9 cellular contexts compared by ENCODE assay signal in the genomic region with DNA sequence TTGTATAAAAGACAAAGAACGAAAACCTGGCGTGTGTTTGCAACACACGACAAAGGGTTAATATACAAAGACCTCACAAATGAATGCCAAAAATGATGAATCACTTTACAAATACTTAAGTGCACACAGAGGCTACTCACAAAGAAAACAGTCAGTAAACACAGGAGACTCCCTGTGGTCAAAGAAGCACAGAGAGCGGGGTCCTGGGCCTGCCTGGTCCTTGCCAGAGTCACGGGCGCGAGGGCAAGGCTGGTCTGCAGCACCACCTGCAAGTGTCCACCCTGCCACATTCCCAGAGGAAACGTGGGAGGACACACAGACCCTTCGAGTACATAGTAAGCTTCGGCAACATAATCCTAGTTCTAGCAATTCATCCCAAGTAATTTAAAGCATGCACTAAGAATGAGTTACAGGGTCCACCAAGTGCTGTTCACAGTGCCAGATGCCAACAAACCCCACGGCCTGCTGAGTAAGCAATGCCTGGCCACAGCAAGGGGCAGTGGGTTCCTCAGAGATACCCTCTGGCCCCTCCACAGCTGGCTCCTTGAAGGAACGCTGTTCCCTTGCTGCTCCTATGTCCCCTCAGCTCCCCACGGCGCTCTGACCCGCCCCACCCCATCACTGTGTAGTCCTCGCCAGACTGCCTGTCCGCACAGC. TPM values are rescaled to one million over a fixed set of nuclear protein-coding genes. Genes with fewer than 3 reads are reported as not detected.
DNase-seq lines count a peak whose midpoint lies in the region; ATAC-seq and TF ChIP-seq lines count a peak whose summit lies in the region.
"Had no signal": no experiment of that assay in that cellular context is flagged by ENCODE, and none has a peak within 500 bp of the region (broad histone marks: within the 10 kb centered on the region; RNA-seq: fewer than 3 reads in every experiment).

No MANE protein-coding gene starts in this region.

- H3K27ac Mint-ChIP-seq in natural killer cell treated with Interleukin-12 subunit alpha and Interleukin-12 subunit beta and Interleukin-15 and Interleukin-18, amount 100 ng/mL, for 72 hours: no peak overlapping the region
- H3K27ac Mint-ChIP-seq in natural killer cell: no peak overlapping the region

- H3K4me3 ChIP-seq in kidney epithelial cell (ENCODE audit: low read depth, low read length) (no peak overlapping the region), vagina (peak overlapping the region; percentile 21 to 29)

- DNase-seq in natural killer cell treated with Interleukin-12 subunit alpha and Interleukin-12 subunit beta and Interleukin-15 and Interleukin-18, amount 100 ng/mL, for 72 hours (ENCODE audit: low spot score): peak; percentile 39
- DNase-seq in natural killer cell: no peak
- peak; percentile 81 for DNase-seq in amniotic epithelial cell (ENCODE audit: low read depth)
- no peak for DNase-seq in kidney epithelial cell (ENCODE audit: low read depth)
- DNase-seq in vagina (ENCODE audit: extremely low spot score in 2 of 2): no peak
- no peak for DNase-seq in activated T-cell treated with anti-CD3 and anti-CD28 coated beads for 4 hours
- no peak for DNase-seq in T-helper 9 cell
- no peak for DNase-seq in stimulated activated CD4-positive, alpha-beta T cell treated with anti-CD3 and anti-CD28 coated beads, Interleukin-4, amount 100 ng/mL, for 4 hours
- DNase-seq: activated CD4-positive, alpha-beta T cell treated with anti-CD3 and anti-CD28 coated beads, Interleukin-2, amount 50 U/mL, for 4 hours had no signal

- H3K4me3 Mint-ChIP-seq in natural killer cell treated with Interleukin-12 subunit alpha and Interleukin-12 subunit beta and Interleukin-15 and Interleukin-18, amount 100 ng/mL, for 72 hours: no peak overlapping the region
- H3K4me3 Mint-ChIP-seq in natural killer cell: no peak overlapping the region

- peaks cover 11% of the 10 kb centered on the region for H3K36me3 Mint-ChIP-seq in natural killer cell treated with Interleukin-12 subunit alpha and Interleukin-12 subunit beta and Interleukin-15 and Interleukin-18, amount 100 ng/mL, for 72 hours
- no peaks in the 10 kb centered on the region for H3K36me3 Mint-ChIP-seq in natural killer cell

- no peaks in the 10 kb centered on the region for H3K27me3 Mint-ChIP-seq in natural killer cell treated with Interleukin-12 subunit alpha and Interleukin-12 subunit beta and Interleukin-15 and Interleukin-18, amount 100 ng/mL, for 72 hours
- H3K27me3 Mint-ChIP-seq in natural killer cell (ENCODE audit: low read depth in 2 of 2): no peaks in the 10 kb centered on the region

- H3K27me3 ChIP-seq in kidney epithelial cell (ENCODE audit: control insufficient read depth, insufficient read depth, low read length) (no peaks in the 10 kb centered on the region), vagina (no peaks in the 10 kb centered on the region)

- H3K36me3 ChIP-seq in kidney epithelial cell (ENCODE audit: control insufficient read depth, insufficient read depth, low read length) (peaks cover 9% of the 10 kb centered on the region), vagina (peaks cover 0 to 14% of the 10 kb centered on the region in 2 donors)

- H3K9me3 Mint-ChIP-seq in natural killer cell treated with Interleukin-12 subunit alpha and Interleukin-12 subunit beta and Interleukin-15 and Interleukin-18, amount 100 ng/mL, for 72 hours: no peaks in the 10 kb centered on the region
- no peaks in the 10 kb centered on the region for H3K9me3 Mint-ChIP-seq in natural killer cell

- no peak for ATAC-seq in natural killer cell treated with Interleukin-12 subunit alpha and Interleukin-12 subunit beta and Interleukin-15 and Interleukin-18, amount 100 ng/mL, for 72 hours
- no peak for ATAC-seq in natural killer cell

- peaks cover 25% of the 10 kb centered on the region for H3K4me1 ChIP-seq in vagina

- intact Hi-C loops in natural killer cell (cut with micrococcal nuclease) (no loop called here), vagina (cut with DNase I) (no loop called here)

- peaks cover 12 to 21% of the 10 kb centered on the region in 2 donors for H3K4me1 Mint-ChIP-seq in natural killer cell treated with Interleukin-12 subunit alpha and Interleukin-12 subunit beta and Interleukin-15 and Interleukin-18, amount 100 ng/mL, for 72 hours (ENCODE audit: low read depth in 2 of 2)
- H3K4me1 Mint-ChIP-seq in natural killer cell: peaks cover 18 to 36% of the 10 kb centered on the region in 2 donors

- peak overlapping the region; percentile 44 for H3K27ac ChIP-seq in vagina

- H3K9me3 ChIP-seq in vagina: no peaks in the 10 kb centered on the region

- no peak for TF ChIP-seq CTCF in natural killer cell (IDR thresholded peaks at IDR 0.05)
- TF ChIP-seq CTCF in kidney epithelial cell (IDR thresholded peaks at IDR 0.05; ENCODE audit: insufficient read depth, low read length, poor library complexity, severe bottlenecking): peak; percentile 10
- TF ChIP-seq CTCF in vagina (IDR thresholded peaks at IDR 0.05): no peak

- TF ChIP-seq POLR2A in vagina (IDR thresholded peaks at IDR 0.05): no peak

RNA-seq across cellular contexts. Expression of a gene that starts 24.6 kb away (rescaled TPM):
- total RNA-seq in natural killer cell treated with Interleukin-12 subunit alpha and Interleukin-12 subunit beta and Interleukin-15 and Interleukin-18, amount 100 ng/mL, for 72 hours: 10 to 100 TPM; 35.5 to 76.6 TPM
- total RNA-seq in natural killer cell: 10 to 100 TPM; 31.8 to 34.5 (median 33.1) TPM
- 41.4 and 49.1 TPM in 2 replicates for total RNA-seq in kidney epithelial cell
- total RNA-seq in vagina: 21.4 TPM

RNA-seq across cellular contexts. Expression of a gene that starts 48.6 kb away (rescaled TPM):
- under 1 TPM; 0.21 to 0.64 TPM for total RNA-seq in natural killer cell treated with Interleukin-12 subunit alpha and Interleukin-12 subunit beta and Interleukin-15 and Interleukin-18, amount 100 ng/mL, for 72 hours
- total RNA-seq in natural killer cell (1 to 10 TPM in 2 of 3 donors, under 1 TPM in 1; 0.26 to 2.6 (median 1.0) TPM), kidney epithelial cell (0.29 and 0.41 TPM in 2 replicates), vagina (6.6 TPM)

Comparison
In these comparisons a context has a peak if more than half of its experiments do, and no peak if none do; other contexts are left out.
1. DNase-seq: peak in natural killer cell treated with Interleukin-12 subunit alpha and Interleukin-12 subunit beta and Interleukin-15 and Interleukin-18, amount 100 ng/mL, for 72 hours (single experiment) and amniotic epithelial cell (single experiment); none in natural killer cell (single experiment), kidney epithelial cell (single experiment), vagina (0 of 2), activated T-cell treated with anti-CD3 and anti-CD28 coated beads for 4 hours (single experiment), T-helper 9 cell (single experiment) and stimulated activated CD4-positive, alpha-beta T cell treated with anti-CD3 and anti-CD28 coated beads, Interleukin-4, amount 100 ng/mL, for 4 hours (0 of 2).